ENCODE assay signal across 8 cellular contexts in the genomic region with DNA sequence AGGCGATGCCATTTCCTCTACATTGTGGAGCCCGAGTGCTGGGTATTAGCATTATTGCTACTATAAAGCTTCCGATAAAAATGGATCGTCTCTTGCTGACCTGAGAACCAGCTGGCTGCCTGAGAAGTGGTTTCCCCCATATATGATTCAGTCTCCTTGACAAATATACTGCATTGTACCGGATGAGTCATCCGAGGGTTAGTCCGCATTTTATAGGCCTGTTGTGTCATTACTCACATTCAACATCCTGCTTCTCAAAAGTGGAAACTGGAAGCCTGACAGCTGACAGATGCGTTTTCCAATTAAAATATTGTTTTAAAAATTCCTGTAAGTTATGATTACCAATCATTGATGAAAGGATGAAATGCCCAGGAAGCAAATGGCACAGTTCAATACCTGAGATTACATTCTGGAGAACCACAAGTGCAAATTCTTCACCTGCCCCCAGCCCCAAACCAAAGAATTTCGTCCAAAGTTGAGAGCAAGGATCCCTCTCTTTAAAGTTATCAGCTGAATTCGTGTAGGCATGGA.
DNase-seq lines count a peak whose midpoint lies in the region; ATAC-seq lines count a peak whose summit lies in the region.

No MANE protein-coding gene starts in this region.

- no peaks in the 10 kb centered on the region for H3K36me3 ChIP-seq in GM23248 (ENCODE audit: low read depth)
- H3K36me3 ChIP-seq in subcutaneous abdominal adipose tissue (ENCODE audit: control insufficient read depth in 5 of 5, insufficient read depth in 5 of 5, low read length in 5 of 5) = no peaks in the 10 kb centered on the region

- peaks cover 35% of the 10 kb centered on the region for H3F3A ChIP-seq in GM23248 (ENCODE audit: insufficient read depth)

- H3K79me2 ChIP-seq in GM23248 (ENCODE audit: insufficient read depth) = peaks cover 86% of the 10 kb centered on the region

- peak overlapping the region; percentile 86 for H3K4me2 ChIP-seq in GM23248 (ENCODE audit: unreplicated experiment)

- POLR2A ChIA-PET in activated CD4-positive, alpha-beta memory T cell treated with anti-CD3 and anti-CD28 coated beads, Interleukin-2, amount 10 ng/mL, durations not matched to agents 7 days and 5 days (lab: Charles Lee) = interaction anchor here (1.0 to 1.6 kb wide), 5 partner anchors 16 to 69 kb away, joined by 3 to 4 read pairs (median 4); no protein-coding TSS in a partner anchor

- H3K27me3 Mint-ChIP-seq in activated CD4-positive, alpha-beta memory T cell treated with anti-CD3 and anti-CD28 coated beads, Interleukin-2, amount 10 ng/mL, durations not matched to agents 7 days and 5 days = peaks cover 2% of the 10 kb centered on the region

- no peaks in the 10 kb centered on the region for H3K9me3 ChIP-seq in GM23248 (ENCODE audit: low read depth)
- no peaks in the 10 kb centered on the region for H3K9me3 ChIP-seq in subcutaneous abdominal adipose tissue (ENCODE audit: control insufficient read depth in 5 of 5, low read length in 5 of 5)

- 1% methylated on average over 10 of the region's 10 CpGs for WGBS in GM23248 (ENCODE audit: low coverage in 1 of 2, low lambda C conversion rate in 2 of 2, missing lambda C conversion rate in 2 of 2), 2 experiments

- H3K4me3 ChIP-seq in GM23248 (peak overlapping the region; percentile 70), subcutaneous abdominal adipose tissue (ENCODE audit: low read depth in 1 of 5, low read length in 5 of 5) (peak overlapping the region in 2 of 5 donors; percentile 5 to 36)

- peaks cover 35% of the 10 kb centered on the region for H3K4me1 Mint-ChIP-seq in activated CD4-positive, alpha-beta memory T cell treated with anti-CD3 and anti-CD28 coated beads, Interleukin-2, amount 10 ng/mL, durations not matched to agents 7 days and 5 days

- no peaks in the 10 kb centered on the region for H3K9me2 ChIP-seq in GM23248 (ENCODE audit: insufficient read depth)

- no peaks in the 10 kb centered on the region for H3K9me3 Mint-ChIP-seq in activated CD4-positive, alpha-beta memory T cell treated with anti-CD3 and anti-CD28 coated beads, Interleukin-2, amount 10 ng/mL, durations not matched to agents 7 days and 5 days

- DNase-seq in GF-D8 (lab: John Stamatoyannopoulos, UW) = peak; percentile 74
- peak; percentile 98 for DNase-seq in GM23248
- peak; percentile 41 for DNase-seq in NCI-H1436 treated with DMSO at 0.1 percent for 48 hours (lab: John Stamatoyannopoulos, UW)
- DNase-seq in activated CD4-positive, alpha-beta memory T cell treated with anti-CD3 and anti-CD28 coated beads, Interleukin-2, amount 10 ng/mL, durations not matched to agents 7 days and 5 days = peak; percentile 41
- DNase-seq in hepatic stellate cell (ENCODE audit: low spot score) = peak; percentile 78
- no peak for DNase-seq in NCI-H2081 treated with DMSO at 0.1 percent for 48 hours (lab: John Stamatoyannopoulos, UW)

- H3K4me1 ChIP-seq in GM23248 (ENCODE audit: insufficient read depth) (peaks cover 47% of the 10 kb centered on the region), subcutaneous abdominal adipose tissue (ENCODE audit: control insufficient read depth in 5 of 5, insufficient read depth in 5 of 5, low read length in 5 of 5) (peaks cover 11 to 65% (median 31%) of the 10 kb centered on the region in 5 donors)

- no peak for ATAC-seq in GM18520 (IDR thresholded peaks at IDR 0.05; ENCODE audit: unreplicated experiment)

- in situ Hi-C loops in GM23248 (cut with MboI) = no loop called here

- no peak overlapping the region for H3K4me3 Mint-ChIP-seq in activated CD4-positive, alpha-beta memory T cell treated with anti-CD3 and anti-CD28 coated beads, Interleukin-2, amount 10 ng/mL, durations not matched to agents 7 days and 5 days

- no peak overlapping the region for H3K27ac Mint-ChIP-seq in activated CD4-positive, alpha-beta memory T cell treated with anti-CD3 and anti-CD28 coated beads, Interleukin-2, amount 10 ng/mL, durations not matched to agents 7 days and 5 days

- peak overlapping the region; percentile 75 for H3K9ac ChIP-seq in GM23248
- H3K9ac ChIP-seq in subcutaneous abdominal adipose tissue (ENCODE audit: low read length in 5 of 5) = peak overlapping the region in 1 of 5 donors; percentile 25

- H4K20me1 ChIP-seq in GM23248 (ENCODE audit: insufficient read depth) = no peaks in the 10 kb centered on the region

- CTCF ChIA-PET in activated CD4-positive, alpha-beta memory T cell treated with anti-CD3 and anti-CD28 coated beads, Interleukin-2, amount 10 ng/mL, durations not matched to agents 7 days and 5 days (lab: Charles Lee) = interaction anchor here (1.0 to 1.4 kb wide), 5 partner anchors 17 to 66 kb away, joined by 3 to 5 read pairs (median 4); no protein-coding TSS in a partner anchor

- H3K27ac ChIP-seq in GM23248 (peak overlapping the region; percentile 89), subcutaneous abdominal adipose tissue (ENCODE audit: low read depth, low read length) (peak overlapping the region; percentile 80)

- no peaks in the 10 kb centered on the region for H3K36me3 Mint-ChIP-seq in activated CD4-positive, alpha-beta memory T cell treated with anti-CD3 and anti-CD28 coated beads, Interleukin-2, amount 10 ng/mL, durations not matched to agents 7 days and 5 days (ENCODE audit: low read depth)

- no peak overlapping the region for H2AFZ ChIP-seq in GM23248

- no peaks in the 10 kb centered on the region for H3K27me3 ChIP-seq in GM23248 (replicated peaks; ENCODE audit: insufficient read depth)
- H3K27me3 ChIP-seq in subcutaneous abdominal adipose tissue (ENCODE audit: control insufficient read depth in 5 of 5, insufficient read depth in 4 of 5, low read length in 5 of 5) = no peaks in the 10 kb centered on the region
